In genomic region chr6:81774542-81774941, GRCh38 we compare ENCODE assay signal across 18 cellular contexts. TPM values are rescaled to one million over a fixed set of nuclear protein-coding genes. Genes with fewer than 3 reads are reported as not detected.
A peak's percentile ranks its signal among the peaks of the same experiment; 100 is the strongest.
DNase-seq lines count a peak whose midpoint lies in the region.
"Had no signal": no experiment of that assay in that cellular context is flagged by ENCODE, and none has a peak within 500 bp of the region (broad histone marks: within the 10 kb centered on the region; RNA-seq: fewer than 3 reads in every experiment).

No MANE protein-coding gene starts in this region.

- H3K4me2 ChIP-seq in neuronal stem cell (ENCODE audit: insufficient read depth, low read length, poor library complexity, severe bottlenecking): no peak overlapping the region

- H3K9me3 ChIP-seq in neuronal stem cell (replicated peaks in 1 of 2; ENCODE audit: control insufficient read depth in 2 of 2, insufficient read depth in 1 of 2, low read depth in 1 of 2, low read length in 2 of 2): no peaks in the 10 kb centered on the region
- H3K9me3 ChIP-seq: esophagus muscularis mucosa had no signal

- no peak overlapping the region for H3K27ac ChIP-seq in neuronal stem cell (replicated peaks; ENCODE audit: low read length)
- H3K27ac ChIP-seq: esophagus muscularis mucosa, parathyroid adenoma had no signal

- no CpG with 5 or more reads among the region's 2 CpGs for WGBS in neuronal stem cell (ENCODE audit: extremely low coverage in 2 of 2, insufficient read length in 2 of 2, insufficient replicate concordance in 1 of 2), 2 donors

- no peak overlapping the region for H2BK12ac ChIP-seq in neuronal stem cell (ENCODE audit: low read length)

- no peak overlapping the region for H2AK5ac ChIP-seq in neuronal stem cell (ENCODE audit: low read depth, low read length)

- H2AFZ ChIP-seq in neuronal stem cell (ENCODE audit: low read length): no peak overlapping the region
- H2AFZ ChIP-seq: parathyroid adenoma had no signal

- no peaks in the 10 kb centered on the region for H3K79me1 ChIP-seq in neuronal stem cell (ENCODE audit: low read depth, low read length)

- no peak overlapping the region for H4K91ac ChIP-seq in neuronal stem cell (ENCODE audit: low read depth, low read length, poor library complexity)

- H3K9ac ChIP-seq in neuronal stem cell (ENCODE audit: low read depth, low read length, poor library complexity): no peak overlapping the region
- H3K9ac ChIP-seq: parathyroid adenoma had no signal

- H3K14ac ChIP-seq in neuronal stem cell (ENCODE audit: low read length): no peak overlapping the region

- no peaks in the 10 kb centered on the region for H3K27me3 ChIP-seq in neuronal stem cell (ENCODE audit: control insufficient read depth in 3 of 3, insufficient read depth in 3 of 3, low read depth in 1 of 3, low read length in 3 of 3)
- H3K27me3 ChIP-seq: esophagus muscularis mucosa had no signal

- no peak overlapping the region for H2BK15ac ChIP-seq in neuronal stem cell (ENCODE audit: low read length)

- no peak overlapping the region for H3K4me3 ChIP-seq in neuronal stem cell (ENCODE audit: low read length in 2 of 2)
- H3K4me3 ChIP-seq: esophagus muscularis mucosa had no signal

- no peaks in the 10 kb centered on the region for H3K36me3 ChIP-seq in neuronal stem cell (replicated peaks in 1 of 2; ENCODE audit: control insufficient read depth in 2 of 2, insufficient read depth in 2 of 2, low read length in 2 of 2)
- H3K36me3 ChIP-seq: esophagus muscularis mucosa had no signal

- H3K18ac ChIP-seq in neuronal stem cell (ENCODE audit: low read length): no peak overlapping the region

- H3K4ac ChIP-seq in neuronal stem cell (ENCODE audit: low read length): no peak overlapping the region

- peak; percentile 53 for DNase-seq in DMS79 treated with DMSO at 0.1 percent for 48 hours (lab: John Stamatoyannopoulos, UW)
- DNase-seq in NCI-H2029 treated with DMSO at 0.1 percent for 48 hours (lab: John Stamatoyannopoulos, UW): peak; percentile 44
- peak; percentile 44 for DNase-seq in fibroblast of gingiva (ENCODE audit: low read depth)
- DNase-seq in renal cortical epithelial cell (ENCODE audit: low read depth): peak; percentile 94
- no peak for DNase-seq in GF-D8 (lab: John Stamatoyannopoulos, UW)
- no peak for DNase-seq in neuronal stem cell (ENCODE audit: low spot score)
- no peak for DNase-seq in NK-92 (lab: John Stamatoyannopoulos, UW; ENCODE audit: unreplicated experiment)
- DNase-seq: activated CD4-positive, alpha-beta T cell treated with anti-CD3 and anti-CD28 coated beads for 4 hours; activated gamma-delta T cell; central memory CD4-positive, alpha-beta T cell; glutamatergic neuron; naive thymus-derived CD4-positive, alpha-beta T cell; NCI-H1694 treated with DMSO at 0.1 percent for 48 hours; NCI-H524; PC-3; stimulated activated CD4-positive, alpha-beta T cell treated with anti-CD3 and anti-CD28 coated beads, Interleukin-2, amount 100 ng/mL, for 48 hours had no signal

- H3K23ac ChIP-seq in neuronal stem cell (ENCODE audit: low read depth, low read length, poor library complexity): no peak overlapping the region

- H4K8ac ChIP-seq in neuronal stem cell (ENCODE audit: low read depth, low read length): no peak overlapping the region

- H2BK5ac ChIP-seq in neuronal stem cell (ENCODE audit: low read length): no peak overlapping the region

- no peaks in the 10 kb centered on the region for H3K4me1 ChIP-seq in neuronal stem cell (ENCODE audit: control insufficient read depth in 2 of 2, insufficient read depth in 1 of 2, low read depth in 1 of 2, low read length in 2 of 2)
- H3K4me1 ChIP-seq: esophagus muscularis mucosa had no signal

- no peak overlapping the region for H2BK120ac ChIP-seq in neuronal stem cell (ENCODE audit: low read depth, low read length)

RNA-seq across cellular contexts. Expression of gene TENT5A, which starts 22.1 kb away (rescaled TPM):
- 2.6 and 7.3 TPM in 2 replicates for total RNA-seq in renal cortical epithelial cell
- 0.95 TPM for polyA plus RNA-seq in neuronal stem cell (2013, experiment 1 of 2)
- polyA plus RNA-seq in neuronal stem cell (2013, experiment 2 of 2): 1.1 TPM

Comparison
In these comparisons a context has a peak if more than half of its experiments do, and no peak if none do; other contexts are left out.
1. DNase-seq: peak in DMS79 treated with DMSO at 0.1 percent for 48 hours (single experiment), NCI-H2029 treated with DMSO at 0.1 percent for 48 hours (single experiment), fibroblast of gingiva (single experiment) and renal cortical epithelial cell (single experiment); none in GF-D8 (single experiment), neuronal stem cell (single experiment) and NK-92 (single experiment).